Comparison of ENCODE assay signal across 29 cellular contexts in genomic region chr7:31049001-31049765, GRCh38. TPM values are rescaled to one million over a fixed set of nuclear protein-coding genes. Genes with fewer than 3 reads are reported as not detected.
A peak's percentile ranks its signal among the peaks of the same experiment; 100 is the strongest.
DNase-seq lines count a peak whose midpoint lies in the region; ATAC-seq, FAIRE-seq and TF ChIP-seq lines count a peak whose summit lies in the region.
"Had no signal": no experiment of that assay in that cellular context is flagged by ENCODE, and none has a peak within 500 bp of the region (broad histone marks: within the 10 kb centered on the region; RNA-seq: fewer than 3 reads in every experiment).

No MANE protein-coding gene starts in this region.

- DNase-seq in Karpas-422 (peak; percentile 99), NCI-H345 (lab: John Stamatoyannopoulos, UW) (peak; percentile 9), SK-N-SH (peak; percentile 86), neuronal stem cell (ENCODE audit: low spot score) (no peak), frontal cortex (ENCODE audit: low spot score in 2 of 2) (no peak)
- DNase-seq: AML-193; C1 segment of cervical spinal cord; CD8-positive, alpha-beta memory T cell; DMS 273 treated with DMSO at 0.1 percent for 48 hours; DMS79 treated with DMSO at 0.1 percent for 48 hours; GF-D8; GM23248; H9; MV-4-11; NCI-H1417; NCI-H187; NCI-H2081 treated with DMSO at 0.1 percent for 48 hours; NCI-H748 treated with DMSO at 0.1 percent for 48 hours; T-cell had no signal

- H3K4me1 ChIP-seq in Karpas-422 (ENCODE audit: low read length) (peaks cover 80% of the 10 kb centered on the region), SK-N-SH (ENCODE audit: control insufficient read depth in 1 of 2, insufficient read depth in 2 of 2, low read depth in 1 of 2, low read length in 1 of 2) (peaks cover 0 to 67% of the 10 kb centered on the region in 2 experiments; a peak in 2 of 4 replicates), neuronal stem cell (ENCODE audit: control insufficient read depth in 2 of 2, insufficient read depth in 1 of 2, low read depth in 1 of 2, low read length in 2 of 2) (peaks cover 5 to 20% of the 10 kb centered on the region in 2 donors)

- H2BK5ac ChIP-seq in neuronal stem cell (ENCODE audit: low read length), result no peak overlapping the region

- H3K4me3 ChIP-seq in Karpas-422 (ENCODE audit: low read length) (peak overlapping the region; percentile 61), SK-N-SH (ENCODE audit: low read depth in 2 of 2, low read length in 1 of 2) (no peak overlapping the region; a peak in 1 of 4 replicates), neuronal stem cell (ENCODE audit: low read length in 2 of 2) (no peak overlapping the region)
- H3K4me3 ChIP-seq: A549, GM23248, K562 had no signal

- H2AFZ ChIP-seq in Karpas-422 (ENCODE audit: low read length) (no peak overlapping the region), SK-N-SH (ENCODE audit: low read depth) (no peak overlapping the region), neuronal stem cell (ENCODE audit: low read length) (no peak overlapping the region)
- H2AFZ ChIP-seq: GM23248 had no signal

- no peak for TF ChIP-seq CTCF in SK-N-SH (IDR thresholded peaks at IDR 0.05)

- H4K8ac ChIP-seq in neuronal stem cell (ENCODE audit: low read depth, low read length), result no peak overlapping the region

- ATAC-seq in HG03196 (IDR thresholded peaks at IDR 0.05; ENCODE audit: unreplicated experiment), result no peak
- no peak for ATAC-seq in GM18909 (IDR thresholded peaks at IDR 0.05; ENCODE audit: poor library complexity, unreplicated experiment)
- ATAC-seq: A549, K562, T-cell had no signal

- H3K14ac ChIP-seq in neuronal stem cell (ENCODE audit: low read length), result no peak overlapping the region

- no peak for TF ChIP-seq RAD21 in SK-N-SH (IDR thresholded peaks at IDR 0.05; ENCODE audit: low read length)

- no peaks in the 10 kb centered on the region for H3F3A ChIP-seq in SK-N-SH (replicated peaks; ENCODE audit: insufficient read depth)

- TF ChIP-seq EP300 in SK-N-SH (IDR thresholded peaks at IDR 0.05; ENCODE audit: borderline replicate concordance in 1 of 2, low read depth in 1 of 2, low read length in 1 of 2), result peak in 1 of 2 experiments; percentile 75; a peak in 2 of 4 replicates

- CTCF ChIA-PET in SK-N-SH (lab: Yijun Ruan, JAX), result interaction anchor here (0.7 to 31.5 kb wide), 8 partner anchors 11 to 119 kb away, joined by 3 to 337 read pairs (median 8); no protein-coding TSS in a partner anchor

- H2BK12ac ChIP-seq in neuronal stem cell (ENCODE audit: low read length), result no peak overlapping the region

- no peak overlapping the region for H2BK15ac ChIP-seq in neuronal stem cell (ENCODE audit: low read length)

- H3K23ac ChIP-seq in neuronal stem cell (ENCODE audit: low read depth, low read length, poor library complexity), result no peak overlapping the region

- peak overlapping the region; percentile 75 for H3K9ac ChIP-seq in Karpas-422 (ENCODE audit: low read length)
- H3K9ac ChIP-seq in SK-N-SH, result no peak overlapping the region
- H3K9ac ChIP-seq in neuronal stem cell (ENCODE audit: low read depth, low read length, poor library complexity), result no peak overlapping the region
- H3K9ac ChIP-seq: GM23248 had no signal

- H3K9me2 ChIP-seq in Karpas-422 (replicated peaks; ENCODE audit: insufficient read depth, low read length), result no peaks in the 10 kb centered on the region
- no peaks in the 10 kb centered on the region for H3K9me2 ChIP-seq in SK-N-SH

- H3K4me2 ChIP-seq in Karpas-422 (ENCODE audit: low read depth, low read length, poor library complexity, severe bottlenecking) (peak overlapping the region; percentile 91), SK-N-SH (no peak overlapping the region), neuronal stem cell (ENCODE audit: insufficient read depth, low read length, poor library complexity, severe bottlenecking) (no peak overlapping the region)
- H3K4me2 ChIP-seq: A549 had no signal

- H3K27me3 ChIP-seq in Karpas-422 (ENCODE audit: low read length) (no peaks in the 10 kb centered on the region), SK-N-SH (ENCODE audit: insufficient read depth) (peaks cover 44% of the 10 kb centered on the region), neuronal stem cell (ENCODE audit: control insufficient read depth in 3 of 3, insufficient read depth in 3 of 3, low read depth in 1 of 3, low read length in 3 of 3) (peaks cover 7 to 45% (median 34%) of the 10 kb centered on the region in 3 experiments)

- no peaks in the 10 kb centered on the region for H3K36me3 ChIP-seq in Karpas-422 (ENCODE audit: insufficient read depth, low read length)
- H3K36me3 ChIP-seq in SK-N-SH (replicated peaks in 1 of 2; ENCODE audit: control insufficient read depth in 1 of 2, insufficient read depth in 2 of 2, low read length in 1 of 2), result no peaks in the 10 kb centered on the region
- no peaks in the 10 kb centered on the region for H3K36me3 ChIP-seq in neuronal stem cell (replicated peaks in 1 of 2; ENCODE audit: control insufficient read depth in 2 of 2, insufficient read depth in 2 of 2, low read length in 2 of 2)

- POLR2A ChIA-PET in SK-N-SH (lab: Yijun Ruan, JAX), result interaction anchor here (0.7 to 1.2 kb wide), 4 partner anchors 64 to 73 kb away, joined by 3 to 5 read pairs (median 4); no protein-coding TSS in a partner anchor

- FAIRE-seq in frontal cortex (lab: Jason Lieb, UNC), result no peak
- FAIRE-seq: A549, GM12891, GM19239, HTR-8/SVneo, K562 had no signal

- H3K4ac ChIP-seq in neuronal stem cell (ENCODE audit: low read length), result no peak overlapping the region

- H2AK5ac ChIP-seq in neuronal stem cell (ENCODE audit: low read depth, low read length), result peak overlapping the region; percentile 43

- no peak overlapping the region for H3K18ac ChIP-seq in neuronal stem cell (ENCODE audit: low read length)

- H3K27ac ChIP-seq in Karpas-422 (ENCODE audit: low read length), result peak overlapping the region; percentile 96
- H3K27ac ChIP-seq in SK-N-SH (ENCODE audit: low read depth in 2 of 2, low read length in 1 of 2), result peak overlapping the region in 1 of 2 experiments; percentile 89; a peak in 2 of 4 replicates
- H3K27ac ChIP-seq in neuronal stem cell (replicated peaks; ENCODE audit: low read length), result no peak overlapping the region
- H3K27ac ChIP-seq: A549, GM23248 had no signal

- H3K79me1 ChIP-seq in neuronal stem cell (ENCODE audit: low read depth, low read length), result no peaks in the 10 kb centered on the region

- no peak overlapping the region for H4K91ac ChIP-seq in neuronal stem cell (ENCODE audit: low read depth, low read length, poor library complexity)

- H3K9me3 ChIP-seq in Karpas-422 (ENCODE audit: low read length) (no peaks in the 10 kb centered on the region), SK-N-SH (no peaks in the 10 kb centered on the region), neuronal stem cell (replicated peaks in 1 of 2; ENCODE audit: control insufficient read depth in 2 of 2, insufficient read depth in 1 of 2, low read depth in 1 of 2, low read length in 2 of 2) (no peaks in the 10 kb centered on the region)
- H3K9me3 ChIP-seq: A549 had no signal

- H4K20me1 ChIP-seq in Karpas-422 (ENCODE audit: insufficient read depth, low read depth, low read length), result no peaks in the 10 kb centered on the region
- H4K20me1 ChIP-seq in SK-N-SH (ENCODE audit: insufficient read depth), result no peaks in the 10 kb centered on the region

- no peak overlapping the region for H2BK120ac ChIP-seq in neuronal stem cell (ENCODE audit: low read depth, low read length)

- WGBS in SK-N-SH (ENCODE audit: low lambda C conversion rate), result 25% methylated on average over 12 of the region's 12 CpGs
- no CpG with 5 or more reads among the region's 12 CpGs for WGBS in neuronal stem cell (ENCODE audit: extremely low coverage in 2 of 2, insufficient read length in 2 of 2, insufficient replicate concordance in 1 of 2), 2 donors

- H3K79me2 ChIP-seq in Karpas-422 (ENCODE audit: low read length) (no peaks in the 10 kb centered on the region), SK-N-SH (ENCODE audit: insufficient read depth) (no peaks in the 10 kb centered on the region)

TF ChIP-seq in SK-N-SH, 30 proteins besides CTCF, POLR2A, EP300 and RAD21 (continues in another document):
- TF ChIP-seq MEF2A (IDR thresholded peaks at IDR 0.05; ENCODE audit: borderline replicate concordance, low read depth) (no peak), SMC3 (IDR thresholded peaks at IDR 0.05; ENCODE audit: low read depth, low read length) (no peak), RXRA (IDR thresholded peaks at IDR 0.05; ENCODE audit: borderline replicate concordance, low read depth) (no peak), FOSL2 (IDR thresholded peaks at IDR 0.05; ENCODE audit: borderline replicate concordance, low read depth) (no peak), SIN3A (IDR thresholded peaks at IDR 0.05; ENCODE audit: borderline replicate concordance, low read depth, low read length) (no peak), YY1 (IDR thresholded peaks at IDR 0.05; ENCODE audit: low read depth) (no peak), EZH2phosphoT487 (IDR thresholded peaks at IDR 0.05; ENCODE audit: borderline replicate concordance, low read depth) (no peak), GABPA (IDR thresholded peaks at IDR 0.05; ENCODE audit: low read depth) (no peak), FOXJ3 (CRISPR knock-in tag; IDR thresholded peaks at IDR 0.05) (no peak; the same call in 1 of the 2 replicates)

RNA-seq across cellular contexts. Expression of gene ADCYAP1R1, which starts 2.9 kb away (rescaled TPM):
- 0.25 and 0.52 TPM in 2 replicates for total RNA-seq in Karpas-422 (2014; rRNA removed; shearing (Covaris generic); ENCODE audit: low replicate concordance)
- 0.08 and 0.71 TPM in 2 replicates for polyA plus RNA-seq in SK-N-SH (2012; rRNA removed)
- 0.28 and 0.68 TPM in 2 replicates for polyA plus RNA-seq in SK-N-SH (2012; cell fraction: cytosol; rRNA removed)
- 0.17 and 0.34 TPM in 2 replicates for polyA plus RNA-seq in SK-N-SH (2012; cell fraction: nucleus; rRNA removed)
- polyA plus RNA-seq in neuronal stem cell (2013, experiment 1 of 2), result 4.0 TPM
- polyA plus RNA-seq in neuronal stem cell (2013, experiment 2 of 2), result 3.9 TPM
- 34.2 TPM for total RNA-seq in frontal cortex
- total RNA-seq: CD8-positive, alpha-beta memory T cell; GM23248; K562; MCF 10A; NCI-H460; T-cell; T-helper 2 cell treated with Interferon-gamma antibody and Interleukin-4, amounts not matched to agents 100 ng/mL and 5 ng/mL, for 36 hours had no signal
- polyA plus RNA-seq: CD8-positive, alpha-beta memory T cell had no signal

Comparison
In these comparisons a context has a peak if more than half of its experiments do, and no peak if none do; other contexts are left out.
1. DNase-seq: peak in Karpas-422 (single experiment), NCI-H345 (single experiment) and SK-N-SH (single experiment); none in neuronal stem cell (single experiment) and frontal cortex (0 of 2).
2. RNA of gene ADCYAP1R1, which starts 2.9 kb away (total RNA-seq): 34.2 TPM in frontal cortex (single experiment); 0.25 to 0.52 TPM in Karpas-422; every median in the first group is over 10 times any median in the second.